Comparison of ENCODE assay signal across 24 cellular contexts in the genomic region with DNA sequence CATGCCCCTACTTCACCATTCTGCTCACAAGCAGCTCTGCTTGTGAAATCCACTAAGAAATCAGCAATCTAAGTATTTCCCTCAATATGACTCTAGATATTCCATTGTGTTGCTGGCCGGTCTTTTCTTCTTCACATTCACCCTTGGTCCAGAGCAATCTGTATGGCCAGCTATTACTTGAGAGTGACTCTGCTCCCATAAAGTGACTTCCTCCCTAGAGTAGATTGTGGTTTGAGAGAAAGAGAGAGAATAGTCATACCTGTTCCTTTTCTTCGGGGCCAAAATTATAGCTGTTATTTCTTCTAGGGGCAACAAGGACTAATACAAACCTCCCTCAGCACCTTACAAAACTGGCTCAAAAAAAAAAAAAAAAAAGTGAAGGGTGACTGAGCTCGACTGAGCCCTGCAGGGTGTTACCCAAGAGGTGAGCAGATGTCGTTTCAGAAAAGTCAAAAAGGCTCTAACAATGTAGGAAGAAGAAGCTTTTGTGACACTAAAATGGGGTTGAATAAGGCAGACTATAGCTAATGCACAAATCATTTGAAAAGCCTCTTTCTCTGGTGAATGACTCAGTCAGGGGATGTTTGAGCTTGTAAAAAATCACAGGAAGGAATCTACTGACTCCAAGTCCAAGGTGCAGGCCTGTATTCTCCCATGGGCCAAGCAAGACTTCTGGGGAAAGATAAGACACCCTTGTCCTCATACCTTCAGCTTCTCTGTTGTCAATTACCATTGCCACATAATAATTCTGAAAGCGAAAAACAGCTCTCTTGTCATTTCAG.
DNase-seq lines count a peak whose midpoint lies in the region; ATAC-seq and TF ChIP-seq lines count a peak whose summit lies in the region.
"Had no signal": no experiment of that assay in that cellular context is flagged by ENCODE, and none has a peak within 500 bp of the region (broad histone marks: within the 10 kb centered on the region; RNA-seq: fewer than 3 reads in every experiment).

No MANE protein-coding gene starts in this region.

- intact Hi-C loops in mucosa of descending colon (cut with DNase I, micrococcal nuclease) = no loop called here

- no peaks in the 10 kb centered on the region for H3K36me3 ChIP-seq in mucosa of descending colon (ENCODE audit: low read depth)
- H3K36me3 ChIP-seq: upper lobe of left lung had no signal

- ATAC-seq in mucosa of descending colon (peak; percentile 38), HG02571 (IDR thresholded peaks at IDR 0.05; ENCODE audit: unreplicated experiment) (no peak), HG03280 (IDR thresholded peaks at IDR 0.05; ENCODE audit: unreplicated experiment) (no peak)
- ATAC-seq: activated CD8-positive, alpha-beta T cell treated with anti-CD3 and anti-CD28 coated beads, Interleukin-2, amount 10 ng/mL, durations not matched to agents 7 days and 5 days; activated naive CD8-positive, alpha-beta T cell treated with anti-CD3 and anti-CD28 coated beads, Interleukin-2, amount 50 U/mL, for 24 hours; naive thymus-derived CD4-positive, alpha-beta T cell; T-cell had no signal

- TF ChIP-seq CTCF in RWPE1 (conservative IDR thresholded peaks at IDR 0.05; ENCODE audit: low read depth) (no peak), mucosa of descending colon (IDR thresholded peaks at IDR 0.05) (no peak)

- CTCF ChIA-PET in RWPE1 (lab: Yijun Ruan, JAX) = interaction anchor here (0.6 to 2.0 kb wide), 3 partner anchors 10 to 260 kb away, joined by 3 to 4 read pairs (median 3); no protein-coding TSS in a partner anchor

- H3K4me1 ChIP-seq in mucosa of descending colon (ENCODE audit: low read depth) = no peaks in the 10 kb centered on the region
- H3K4me1 ChIP-seq: upper lobe of left lung had no signal

- POLR2A ChIA-PET in RWPE1 (lab: Yijun Ruan, JAX; ENCODE audit: low non-redundant PET) = no interaction called here

- DNase-seq in SIG-M5 treated with dmso at 0.1 percent for 504 hours (lab: John Stamatoyannopoulos, UW; ENCODE audit: unreplicated experiment) (peak; percentile 5), SIG-M5 (lab: John Stamatoyannopoulos, UW) (no peak), M059J (ENCODE audit: low read depth) (peak; percentile 13), RWPE1 (ENCODE audit: low spot score) (peak; percentile 20), mucosa of descending colon (no peak), nucleus accumbens (lab: John Stamatoyannopoulos, UW) (no peak)
- DNase-seq: 8988T; activated CD8-positive, alpha-beta T cell treated with anti-CD3 and anti-CD28 coated beads, Interleukin-2, amount 10 ng/mL, durations not matched to agents 7 days and 5 days; activated effector memory CD4-positive, alpha-beta T cell treated with anti-CD3 and anti-CD28 coated beads, Interleukin-2, amount 50 U/mL, for 16 hours; activated naive CD8-positive, alpha-beta T cell treated with anti-CD3 and anti-CD28 coated beads, Interleukin-2, amount 50 U/mL, for 24 hours; activated T-cell treated with anti-CD3 and anti-CD28 coated beads for 4 hours; CD4-positive, CD25-positive, alpha-beta regulatory T cell; EL; GOT3; naive thymus-derived CD4-positive, alpha-beta T cell; NCI-H1694; NCI-H69; Right ventricle myocardium superior; stimulated activated CD4-positive, alpha-beta T cell treated with anti-CD3 and anti-CD28 coated beads, Interleukin-2, amount 100 ng/mL, for 24 hours; T-cell; upper lobe of left lung had no signal

- H3K27ac ChIP-seq in RWPE1 = no peak overlapping the region
- H3K27ac ChIP-seq: skin epidermis, upper lobe of left lung had no signal

- H3K4me3 ChIP-seq in mucosa of descending colon = no peak overlapping the region
- H3K4me3 ChIP-seq: skin epidermis, upper lobe of left lung had no signal

- H3K9me3 ChIP-seq in mucosa of descending colon = no peaks in the 10 kb centered on the region
- H3K9me3 ChIP-seq: upper lobe of left lung had no signal

Comparison
In these comparisons a context has a peak if more than half of its experiments do, and no peak if none do; other contexts are left out.
1. DNase-seq: peak in SIG-M5 treated with dmso at 0.1 percent for 504 hours (single experiment), M059J (single experiment) and RWPE1 (single experiment); none in SIG-M5 (single experiment), mucosa of descending colon (0 of 3) and nucleus accumbens (0 of 56).